Comparison of ENCODE assay signal across 17 cellular contexts in genomic region chr22:37400719-37401118, GRCh38. TPM values are rescaled to one million over a fixed set of nuclear protein-coding genes. Genes with fewer than 3 reads are reported as not detected.
A peak's percentile ranks its signal among the peaks of the same experiment; 100 is the strongest.
DNase-seq lines count a peak whose midpoint lies in the region; ATAC-seq and TF ChIP-seq lines count a peak whose summit lies in the region.
"Had no signal": no experiment of that assay in that cellular context is flagged by ENCODE, and none has a peak within 500 bp of the region (broad histone marks: within the 10 kb centered on the region; RNA-seq: fewer than 3 reads in every experiment).

No MANE protein-coding gene starts in this region.

- H3K36me3 Mint-ChIP-seq in type B pancreatic cell, result no peaks in the 10 kb centered on the region
- H3K36me3 Mint-ChIP-seq: CD14-positive monocyte had no signal

- H3K4me3 Mint-ChIP-seq in type B pancreatic cell, result no peak overlapping the region
- H3K4me3 Mint-ChIP-seq: CD14-positive monocyte had no signal

- 69% methylated on average over 11 of the region's 11 CpGs for WGBS in SK-N-SH (ENCODE audit: low lambda C conversion rate)

- H3K27ac ChIP-seq in SK-N-SH (ENCODE audit: low read depth in 2 of 2, low read length in 1 of 2) (no peak overlapping the region), VCaP (peak overlapping the region; percentile 81)
- H3K27ac ChIP-seq: A549 had no signal

- H3K9me3 Mint-ChIP-seq in type B pancreatic cell, result no peaks in the 10 kb centered on the region
- H3K9me3 Mint-ChIP-seq: CD14-positive monocyte had no signal

- no peak overlapping the region for H3K4me3 ChIP-seq in SK-N-SH (ENCODE audit: low read depth in 2 of 2, low read length in 1 of 2)
- H3K4me3 ChIP-seq: A549, GM12878 had no signal

- H3F3A ChIP-seq in SK-N-SH (replicated peaks; ENCODE audit: insufficient read depth), result no peaks in the 10 kb centered on the region

- no peaks in the 10 kb centered on the region for H3K9me3 ChIP-seq in SK-N-SH
- H3K9me3 ChIP-seq: A549 had no signal

- H3K27me3 Mint-ChIP-seq in type B pancreatic cell, result peaks cover 11% of the 10 kb centered on the region

- no peak overlapping the region for H3K9ac ChIP-seq in SK-N-SH

- ATAC-seq in SK-N-SH treated with all-trans-retinoic acid at 6 μM for 48 hours (no peak), left lobe of liver (no peak), HG02981 (IDR thresholded peaks at IDR 0.05; ENCODE audit: unreplicated experiment) (no peak)
- ATAC-seq: A549, GM12878 had no signal

- no peaks in the 10 kb centered on the region for H3K79me2 ChIP-seq in SK-N-SH (ENCODE audit: insufficient read depth)

- peak; percentile 62 for DNase-seq in SK-N-SH
- DNase-seq in left lobe of liver (ENCODE audit: low spot score), result peak; percentile 53
- DNase-seq in type B pancreatic cell (ENCODE audit: extremely low spot score, unreplicated experiment), result no peak
- DNase-seq in inferior parietal cortex (ENCODE audit: extremely low spot score), result no peak
- no peak for DNase-seq in SW 1271 (lab: John Stamatoyannopoulos, UW)
- DNase-seq: DMS79, H7, NCI-H1092, NCI-H187 treated with DMSO at 0.1 percent for 48 hours, NCI-H524 had no signal

- no peak overlapping the region for H2AFZ ChIP-seq in SK-N-SH (ENCODE audit: low read depth)

- H3K27ac Mint-ChIP-seq in type B pancreatic cell, result peak overlapping the region; percentile 25
- H3K27ac Mint-ChIP-seq: CD14-positive monocyte had no signal

- H4K20me1 ChIP-seq in SK-N-SH (ENCODE audit: insufficient read depth), result no peaks in the 10 kb centered on the region

- POLR2A ChIA-PET in SK-N-SH (lab: Yijun Ruan, JAX), result no interaction called here

- no peaks in the 10 kb centered on the region for H3K36me3 ChIP-seq in SK-N-SH (replicated peaks in 1 of 2; ENCODE audit: control insufficient read depth in 1 of 2, insufficient read depth in 2 of 2, low read length in 1 of 2)

- H3K4me1 ChIP-seq in SK-N-SH (ENCODE audit: control insufficient read depth in 1 of 2, insufficient read depth in 2 of 2, low read depth in 1 of 2, low read length in 1 of 2), result peaks cover 0 to 18% of the 10 kb centered on the region in 2 experiments; a peak in 1 of 4 replicates
- H3K4me1 ChIP-seq: A549 had no signal

- H3K27me3 ChIP-seq in SK-N-SH (ENCODE audit: insufficient read depth), result no peaks in the 10 kb centered on the region

- no peaks in the 10 kb centered on the region for H3K9me2 ChIP-seq in SK-N-SH

- no peak for TF ChIP-seq RAD21 in SK-N-SH (IDR thresholded peaks at IDR 0.05; ENCODE audit: low read length)

- peaks cover 23% of the 10 kb centered on the region for H3K4me1 Mint-ChIP-seq in type B pancreatic cell (ENCODE audit: unreplicated experiment)
- H3K4me1 Mint-ChIP-seq: CD14-positive monocyte had no signal

- no peak overlapping the region for H3K4me2 ChIP-seq in SK-N-SH
- H3K4me2 ChIP-seq: A549 had no signal

- TF ChIP-seq CTCF in SK-N-SH (IDR thresholded peaks at IDR 0.05) (no peak), VCaP (conservative IDR thresholded peaks at IDR 0.05) (no peak), type B pancreatic cell (conservative IDR thresholded peaks at IDR 0.05) (no peak)

- TF ChIP-seq EP300 in SK-N-SH (IDR thresholded peaks at IDR 0.05; ENCODE audit: borderline replicate concordance in 1 of 2, low read depth in 1 of 2, low read length in 1 of 2), result no peak

- CTCF ChIA-PET in SK-N-SH (lab: Yijun Ruan, JAX), result interaction anchor here (1.0 to 2.3 kb wide), 2 partner anchors 13 to 28 kb away, joined by 3 to 16 read pairs; no protein-coding TSS in a partner anchor

TF ChIP-seq in SK-N-SH, 30 proteins besides CTCF, POLR2A, EP300 and RAD21:
- TF ChIP-seq IRF3 (IDR thresholded peaks at IDR 0.05; ENCODE audit: low read depth, low read length) (no peak), NFIC (IDR thresholded peaks at IDR 0.05; ENCODE audit: borderline replicate concordance) (peak; percentile 52; the same call in 1 of the 2 replicates), TEAD4 (IDR thresholded peaks at IDR 0.05; ENCODE audit: borderline replicate concordance, insufficient read depth) (no peak), REST (IDR thresholded peaks at IDR 0.05; ENCODE audit: low read depth, low read length) (no peak), EZH2phosphoT487 (IDR thresholded peaks at IDR 0.05; ENCODE audit: borderline replicate concordance, low read depth) (no peak)
TF ChIP-seq in SK-N-SH: peak in this region for 1.

TF ChIP-seq in SK-N-SH treated with all-trans-retinoic acid at 6 μM for 48 hours, 23 proteins besides CTCF, POLR2A, EP300 and RAD21 (continues in another document):
- no peak for TF ChIP-seq POU6F1 (CRISPR knock-in tag; IDR thresholded peaks at IDR 0.05; ENCODE audit: borderline replicate concordance, low read depth)
- no peak for TF ChIP-seq ZNF70 (CRISPR knock-in tag; IDR thresholded peaks at IDR 0.05)
- no peak for TF ChIP-seq TSHZ2 (CRISPR knock-in tag; IDR thresholded peaks at IDR 0.05)
- TF ChIP-seq ZNF8 (CRISPR knock-in tag; IDR thresholded peaks at IDR 0.05), result no peak
- TF ChIP-seq CSRNP3 (CRISPR knock-in tag; IDR thresholded peaks at IDR 0.05), result no peak
- no peak for TF ChIP-seq PATZ1 (CRISPR knock-in tag; IDR thresholded peaks at IDR 0.05; ENCODE audit: borderline replicate concordance)
- no peak for TF ChIP-seq ZC3H10 (CRISPR knock-in tag; IDR thresholded peaks at IDR 0.05)
- no peak for TF ChIP-seq PPARA (CRISPR knock-in tag; IDR thresholded peaks at IDR 0.05; ENCODE audit: borderline replicate concordance)
- no peak for TF ChIP-seq OSR1 (CRISPR knock-in tag; IDR thresholded peaks at IDR 0.05)
- no peak for TF ChIP-seq SNAI2 (CRISPR knock-in tag; IDR thresholded peaks at IDR 0.05)
- TF ChIP-seq TOX (CRISPR knock-in tag; IDR thresholded peaks at IDR 0.05; ENCODE audit: borderline replicate concordance), result no peak

RNA-seq across cellular contexts. Expression of gene ELFN2, which starts 26.6 kb away (rescaled TPM):
- 2.4 and 2.8 TPM in 2 replicates for polyA plus RNA-seq in SK-N-SH (2012; rRNA removed)
- 1.0 and 1.4 TPM in 2 replicates for polyA plus RNA-seq in SK-N-SH (2012; cell fraction: cytosol; rRNA removed)
- 10.1 and 10.5 TPM in 2 replicates for polyA plus RNA-seq in SK-N-SH (2012; cell fraction: nucleus; rRNA removed)
- total RNA-seq in left lobe of liver (0.23 TPM), type B pancreatic cell (ENCODE audit: low replicate concordance) (0.53 and 1.3 TPM in 2 replicates)
- total RNA-seq: G401 had no signal
- polyA plus RNA-seq: CD14-positive monocyte had no signal

Comparison
In these comparisons a context has a peak if more than half of its experiments do, and no peak if none do; other contexts are left out.
1. DNase-seq: peak in SK-N-SH (single experiment) and left lobe of liver (single experiment); none in type B pancreatic cell (single experiment), inferior parietal cortex (single experiment) and SW 1271 (0 of 2).